ENCODE assay signal across 8 cellular contexts in the genomic region with DNA sequence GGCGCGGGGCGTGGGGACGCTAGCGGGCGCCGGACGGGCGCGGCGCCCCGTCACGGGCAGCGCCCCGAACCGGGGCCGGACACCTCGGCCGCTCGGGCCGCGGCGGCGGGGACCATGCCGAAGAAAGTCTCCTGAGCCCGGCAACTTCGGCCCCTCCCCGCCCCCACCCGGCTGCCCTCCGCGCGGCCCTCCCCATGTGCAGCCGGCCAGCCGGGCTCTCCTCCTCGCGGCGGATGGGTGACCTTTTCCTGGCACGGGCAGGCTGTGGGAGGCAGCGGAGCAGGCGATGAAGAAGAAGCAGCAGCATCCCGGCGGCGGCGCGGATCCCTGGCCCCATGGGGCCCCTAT. TPM values are rescaled to one million over a fixed set of nuclear protein-coding genes. Genes with fewer than 3 reads are reported as not detected.
DNase-seq lines count a peak whose midpoint lies in the region; ATAC-seq and TF ChIP-seq lines count a peak whose summit lies in the region.

No MANE protein-coding gene starts in this region.

- no peak for DNase-seq in activated naive CD4-positive, alpha-beta T cell treated with anti-CD3 and anti-CD28 coated beads for 36 hours
- no peak for DNase-seq in activated naive CD4-positive, alpha-beta T cell (lab: John Stamatoyannopoulos, UW)
- DNase-seq in amniotic epithelial cell (ENCODE audit: low read depth): peak; percentile 17
- DNase-seq in right cardiac atrium: peak; percentile 55 to 84 (median 83)
- peak; percentile 30 for DNase-seq in progenitor cell of endocrine pancreas (ENCODE audit: low spot score, unreplicated experiment)
- no peak for DNase-seq in NCI-H2081 treated with DMSO at 0.1 percent for 48 hours (lab: John Stamatoyannopoulos, UW)
- no peak for DNase-seq in NCI-H524 treated with DMSO at 0.1 percent for 48 hours (lab: John Stamatoyannopoulos, UW)

- no peaks in the 10 kb centered on the region for H3K27me3 ChIP-seq in right cardiac atrium (ENCODE audit: control insufficient read depth, insufficient read depth)

- H3K4me3 Mint-ChIP-seq in activated naive CD4-positive, alpha-beta T cell treated with anti-CD3 and anti-CD28 coated beads for 36 hours: peak overlapping the region; percentile 62
- peak overlapping the region; percentile 71 for H3K4me3 Mint-ChIP-seq in progenitor cell of endocrine pancreas (ENCODE audit: low read depth)

- H3K27me3 Mint-ChIP-seq in activated naive CD4-positive, alpha-beta T cell treated with anti-CD3 and anti-CD28 coated beads for 36 hours (ENCODE audit: low read depth): peaks cover 47% of the 10 kb centered on the region
- H3K27me3 Mint-ChIP-seq in progenitor cell of endocrine pancreas: peaks cover 66% of the 10 kb centered on the region

- peak; percentile 36 to 64 for ATAC-seq in right cardiac atrium

- intact Hi-C loops in activated naive CD4-positive, alpha-beta T cell treated with anti-CD3 and anti-CD28 coated beads for 36 hours (cut with micrococcal nuclease): loop anchor here (2.0 to 5.0 kb wide), 6 partner anchors 14 to 685 kb away; no protein-coding TSS in a partner anchor
- intact Hi-C loops in right cardiac atrium (cut with DNase I): loop anchor here in 3 of 4 donors (5.0 to 10.0 kb wide), 3 partner anchors 198 to 205 kb away; no protein-coding TSS in a partner anchor

- H3K4me1 Mint-ChIP-seq in activated naive CD4-positive, alpha-beta T cell treated with anti-CD3 and anti-CD28 coated beads for 36 hours (ENCODE audit: low read depth): peaks cover 13% of the 10 kb centered on the region
- peaks cover 26% of the 10 kb centered on the region for H3K4me1 Mint-ChIP-seq in progenitor cell of endocrine pancreas (ENCODE audit: low read depth)

- no peak for TF ChIP-seq CTCF in progenitor cell of endocrine pancreas (IDR thresholded peaks at IDR 0.05; ENCODE audit: unreplicated experiment)

- H3K9me3 Mint-ChIP-seq in activated naive CD4-positive, alpha-beta T cell treated with anti-CD3 and anti-CD28 coated beads for 36 hours: no peaks in the 10 kb centered on the region
- H3K9me3 Mint-ChIP-seq in progenitor cell of endocrine pancreas (ENCODE audit: low read depth): no peaks in the 10 kb centered on the region

- no peaks in the 10 kb centered on the region for H3K36me3 Mint-ChIP-seq in activated naive CD4-positive, alpha-beta T cell treated with anti-CD3 and anti-CD28 coated beads for 36 hours (ENCODE audit: low read depth)
- no peaks in the 10 kb centered on the region for H3K36me3 Mint-ChIP-seq in progenitor cell of endocrine pancreas (ENCODE audit: insufficient read depth)

- no peaks in the 10 kb centered on the region for H3K9me3 ChIP-seq in right cardiac atrium (ENCODE audit: control insufficient read depth, low read length)

- CTCF ChIA-PET in activated naive CD4-positive, alpha-beta T cell treated with anti-CD3 and anti-CD28 coated beads for 36 hours (lab: Charles Lee): interaction anchor here (1.6 kb wide), 1 partner anchor 29 kb away, joined by 4 read pairs; no protein-coding TSS in a partner anchor

- no peak for TF ChIP-seq EP300 in Ishikawa (IDR thresholded peaks at IDR 0.05; ENCODE audit: borderline replicate concordance)

- no peak for TF ChIP-seq RAD21 in Ishikawa (IDR thresholded peaks at IDR 0.05; ENCODE audit: low read depth)

- no peaks in the 10 kb centered on the region for H3K4me1 ChIP-seq in right cardiac atrium (ENCODE audit: control insufficient read depth, insufficient read depth, low read length)

- peak overlapping the region; percentile 79 for H3K4me3 ChIP-seq in right cardiac atrium (ENCODE audit: low read length)

- H3K27ac Mint-ChIP-seq in activated naive CD4-positive, alpha-beta T cell treated with anti-CD3 and anti-CD28 coated beads for 36 hours: no peak overlapping the region
- no peak overlapping the region for H3K27ac Mint-ChIP-seq in progenitor cell of endocrine pancreas

- H3K27ac ChIP-seq in right cardiac atrium (ENCODE audit: low read length): peak overlapping the region; percentile 63

- WGBS in right cardiac atrium: under 1% methylated on average over 45 of the region's 45 CpGs

TF ChIP-seq in Ishikawa, 13 proteins besides CTCF, POLR2A, EP300 and RAD21:
- no peak for TF ChIP-seq YY1 (IDR thresholded peaks at IDR 0.05; ENCODE audit: low read depth)
- TF ChIP-seq ZBTB7A (IDR thresholded peaks at IDR 0.05; ENCODE audit: low read depth): 0 out of 2 replicates have a peak, but pooled peaks have one; percentile 34
- TF ChIP-seq TCF12 (IDR thresholded peaks at IDR 0.05; ENCODE audit: low read depth): no peak
- no peak for TF ChIP-seq FOXM1 (IDR thresholded peaks at IDR 0.05; ENCODE audit: borderline replicate concordance, low read depth)

RNA-seq across cellular contexts. Expression of a gene that starts 0.3 kb away (rescaled TPM):
- total RNA-seq in activated naive CD4-positive, alpha-beta T cell treated with anti-CD3 and anti-CD28 coated beads for 36 hours: under 1 TPM; 0.20 to 0.74 TPM
- 1 to 10 TPM; 4.4 to 5.9 (median 4.9) TPM for total RNA-seq in right cardiac atrium
- 5.1 TPM for polyA plus RNA-seq in right cardiac atrium
- 2.9 and 4.7 TPM in 2 replicates for total RNA-seq in progenitor cell of endocrine pancreas

Comparison
In these comparisons a context has a peak if more than half of its experiments do, and no peak if none do; other contexts are left out.
1. DNase-seq: peak in amniotic epithelial cell (single experiment), right cardiac atrium (3 of 3) and progenitor cell of endocrine pancreas (single experiment); none in activated naive CD4-positive, alpha-beta T cell treated with anti-CD3 and anti-CD28 coated beads for 36 hours (single experiment), activated naive CD4-positive, alpha-beta T cell (0 of 4), NCI-H2081 treated with DMSO at 0.1 percent for 48 hours (single experiment) and NCI-H524 treated with DMSO at 0.1 percent for 48 hours (single experiment).